Comparison of ENCODE assay signal across 11 cellular contexts in genomic region chr1:159821171-159821867, GRCh38. TPM values are rescaled to one million over a fixed set of nuclear protein-coding genes. Genes with fewer than 3 reads are reported as not detected.
DNase-seq lines count a peak whose midpoint lies in the region; ATAC-seq and TF ChIP-seq lines count a peak whose summit lies in the region.
"Had no signal": no experiment of that assay in that cellular context is flagged by ENCODE, and none has a peak within 500 bp of the region (broad histone marks: within the 10 kb centered on the region; RNA-seq: fewer than 3 reads in every experiment).

No MANE protein-coding gene starts in this region.

- H3K4me3 ChIP-seq in DND-41 (ENCODE audit: low read depth in 1 of 2, low read length in 2 of 2) (no peak overlapping the region), spleen (no peak overlapping the region)
- H3K4me3 ChIP-seq: HAP-1 had no signal

- no peaks in the 10 kb centered on the region for H4K20me1 ChIP-seq in DND-41 (ENCODE audit: insufficient read depth, low read length)

- H3K9ac ChIP-seq in DND-41 (ENCODE audit: low read depth, low read length), result no peak overlapping the region

- H3K27ac ChIP-seq in DND-41 (ENCODE audit: low read length) (no peak overlapping the region), spleen (no peak overlapping the region), RWPE1 (no peak overlapping the region)

- no peaks in the 10 kb centered on the region for H3K27me3 ChIP-seq in DND-41 (ENCODE audit: insufficient read depth, low read length, poor library complexity)
- no peaks in the 10 kb centered on the region for H3K27me3 ChIP-seq in spleen (replicated peaks in 1 of 7)

- no peaks in the 10 kb centered on the region for H3K79me2 ChIP-seq in DND-41 (ENCODE audit: insufficient read depth, low read length)

- POLR2A ChIA-PET in RWPE1 (lab: Yijun Ruan, JAX; ENCODE audit: low non-redundant PET), result no interaction called here

- no peak overlapping the region for H3K4me2 ChIP-seq in DND-41 (ENCODE audit: insufficient read depth, low read length)

- CTCF ChIA-PET in RWPE1 (lab: Yijun Ruan, JAX), result interaction anchor here (0.6 to 1.2 kb wide), 2 partner anchors 22 to 289 kb away, joined by 3 to 4 read pairs; no protein-coding TSS in a partner anchor

- DNase-seq in DND-41 (peak; percentile 41), SKM-1 (lab: John Stamatoyannopoulos, UW; ENCODE audit: unreplicated experiment) (peak; percentile 20), left kidney (ENCODE audit: low read depth, low spot score) (peak; percentile 13), NCI-H2196 (lab: John Stamatoyannopoulos, UW; ENCODE audit: unreplicated experiment) (no peak), spleen (no peak), RWPE1 (ENCODE audit: low spot score) (no peak)
- DNase-seq: activated naive CD8-positive, alpha-beta T cell treated with anti-CD3 and anti-CD28 coated beads, Interleukin-2, amount 50 U/mL, for 24 hours had no signal

- H3K9me3 ChIP-seq in DND-41 (ENCODE audit: insufficient read depth, low read length, severe bottlenecking), result no peaks in the 10 kb centered on the region
- H3K9me3 ChIP-seq in spleen, result no peaks in the 10 kb centered on the region
- H3K9me3 ChIP-seq: HAP-1 had no signal

- H2AFZ ChIP-seq in DND-41 (ENCODE audit: low read depth, low read length), result no peak overlapping the region

- intact Hi-C loops in spleen (cut with DNase I; ENCODE audit: low total_unique reads), result no loop called here

- 51 to 90% (median 74%) methylated on average over 9 of the region's 9 CpGs for WGBS in spleen, 5 donors

- TF ChIP-seq POLR2A in spleen (IDR thresholded peaks at IDR 0.05), result no peak

- H3K4me1 ChIP-seq in DND-41 (ENCODE audit: insufficient read depth, low read length) (peaks cover 7% of the 10 kb centered on the region), spleen (peaks cover 2 to 32% (median 17%) of the 10 kb centered on the region in 6 donors)
- H3K4me1 ChIP-seq: HAP-1 had no signal

- no peaks in the 10 kb centered on the region for H3K36me3 ChIP-seq in DND-41 (ENCODE audit: insufficient read depth, low read length)
- H3K36me3 ChIP-seq in spleen, result no peaks in the 10 kb centered on the region
- H3K36me3 ChIP-seq: HAP-1 had no signal

- TF ChIP-seq CTCF in DND-41 (IDR thresholded peaks at IDR 0.05; ENCODE audit: borderline replicate concordance, extremely low read depth, low read length, poor library complexity, severe bottlenecking), result peak; percentile 63
- no peak for TF ChIP-seq CTCF in spleen (IDR thresholded peaks at IDR 0.05 in 8 of 11, conservative IDR thresholded peaks at IDR 0.05 in 3 of 11)
- TF ChIP-seq CTCF in RWPE1 (conservative IDR thresholded peaks at IDR 0.05; ENCODE audit: low read depth), result no peak

- ATAC-seq in DND-41 (ENCODE audit: insufficient read depth, low read depth), result peak; percentile 67; the same call in 2 of the 3 replicates
- peak; percentile 61 for ATAC-seq in HG03159 (IDR thresholded peaks at IDR 0.05; ENCODE audit: unreplicated experiment)
- ATAC-seq in HG03457 (IDR thresholded peaks at IDR 0.05; ENCODE audit: unreplicated experiment), result no peak
- ATAC-seq: activated naive CD8-positive, alpha-beta T cell treated with anti-CD3 and anti-CD28 coated beads, Interleukin-2, amount 50 U/mL, for 24 hours had no signal

RNA-seq across cellular contexts. Expression of gene SLAMF8, which starts 5.4 kb away (rescaled TPM):
- total RNA-seq in spleen, result 10 to 100 TPM; 13.0 to 40.0 (median 25.2) TPM
- 10 to 100 TPM; 12.9 to 18.7 (median 16.1) TPM for polyA plus RNA-seq in spleen
- total RNA-seq: MCF 10A had no signal

RNA-seq across cellular contexts. Expression of gene FCRL6, which starts 19.2 kb away (rescaled TPM):
- 10 to 100 TPM in 5 of 7 donors, 1 to 10 TPM in 2; 7.5 to 24.4 (median 17.8) TPM for total RNA-seq in spleen
- polyA plus RNA-seq in spleen, result 1 to 10 TPM in 2 of 3 donors, under 1 TPM in 1; 0.52 to 2.0 (median 1.0) TPM
- total RNA-seq: MCF 10A had no signal

RNA-seq across cellular contexts. Expression of gene DUSP23, which starts 40.6 kb away (rescaled TPM):
- total RNA-seq in spleen, result 10 to 100 TPM; 23.1 to 76.3 (median 30.7) TPM
- polyA plus RNA-seq in spleen, result 10 to 100 TPM; 45.0 to 69.5 (median 58.3) TPM

RNA-seq across cellular contexts. Expression of gene VSIG8, which starts 41.1 kb away (rescaled TPM):
- total RNA-seq in spleen, result under 1 TPM in 1 of 7 donors, not detected in 6; 0.33 TPM
- polyA plus RNA-seq in spleen, result under 1 TPM; 0.03 to 0.43 (median 0.13) TPM
- total RNA-seq: MCF 10A had no signal

Comparison
In these comparisons a context has a peak if more than half of its experiments do, and no peak if none do; other contexts are left out.
1. DNase-seq: peak in DND-41 (single experiment), SKM-1 (single experiment) and left kidney (single experiment); none in NCI-H2196 (single experiment), spleen (single experiment) and RWPE1 (single experiment).